Comparison of ENCODE assay signal across 15 cellular contexts in the genomic region with DNA sequence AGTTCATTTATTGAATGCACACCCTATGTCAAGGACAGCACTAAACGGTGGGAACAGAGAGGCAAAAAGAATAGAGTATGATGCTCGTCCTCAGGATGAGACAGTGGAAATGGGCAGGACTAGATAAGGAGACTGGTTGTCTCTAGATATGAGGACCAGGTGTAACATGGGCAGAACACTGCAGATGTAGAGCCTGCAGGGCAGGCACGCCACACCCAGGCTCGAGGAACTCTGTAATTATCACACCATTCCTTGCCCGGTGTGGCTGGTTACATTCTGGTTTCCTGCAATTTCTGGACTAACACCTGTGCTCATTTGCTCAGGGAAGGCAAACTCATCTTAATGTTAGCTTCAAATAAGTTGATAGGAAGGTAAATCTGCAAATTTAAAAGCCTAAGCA.
DNase-seq lines count a peak whose midpoint lies in the region; ATAC-seq and TF ChIP-seq lines count a peak whose summit lies in the region.
"Had no signal": no experiment of that assay in that cellular context is flagged by ENCODE, and none has a peak within 500 bp of the region (broad histone marks: within the 10 kb centered on the region; RNA-seq: fewer than 3 reads in every experiment).

No MANE protein-coding gene starts in this region.

- no peak for TF ChIP-seq CTCF in left ventricle myocardium inferior (IDR thresholded peaks at IDR 0.05; ENCODE audit: borderline replicate concordance)
- TF ChIP-seq CTCF in gastrocnemius medialis (IDR thresholded peaks at IDR 0.05 in 4 of 5, conservative IDR thresholded peaks at IDR 0.05 in 1 of 5) = no peak
- TF ChIP-seq CTCF in GM10248 (IDR thresholded peaks at IDR 0.05; ENCODE audit: control extremely low read depth, extremely low read depth, low read depth, missing control alignments) = no peak

- TF ChIP-seq POLR2A in gastrocnemius medialis (IDR thresholded peaks at IDR 0.05) = no peak

- peak overlapping the region; percentile 92 for H3K27ac ChIP-seq in left ventricle myocardium inferior (replicated peaks)
- peak overlapping the region; percentile 83 to 90 (median 86) for H3K27ac ChIP-seq in gastrocnemius medialis
- peak overlapping the region; percentile 71 for H3K27ac ChIP-seq in stomach smooth muscle (ENCODE audit: low read length)
- H3K27ac ChIP-seq: A549, C4-2B had no signal

- H3K27me3 ChIP-seq in left ventricle myocardium inferior (ENCODE audit: low read depth) (no peaks in the 10 kb centered on the region), gastrocnemius medialis (no peaks in the 10 kb centered on the region), stomach smooth muscle (ENCODE audit: control insufficient read depth in 1 of 2, insufficient read depth in 2 of 2, low read length in 2 of 2) (no peaks in the 10 kb centered on the region)
- H3K27me3 ChIP-seq: BE2C had no signal

- intact Hi-C loops in left ventricle myocardium inferior (cut with micrococcal nuclease) = no loop called here
- intact Hi-C loops in Right ventricle myocardium superior (cut with DNase I) = no loop called here
- intact Hi-C loops in gastrocnemius medialis (cut with DNase I; ENCODE audit: low total_unique reads) = loop anchor here (5.0 to 10.0 kb wide), 3 partner anchors 318 to 875 kb away; no protein-coding TSS in a partner anchor

- no peak for DNase-seq in left ventricle myocardium inferior
- DNase-seq in Right ventricle myocardium superior = no peak
- DNase-seq in cerebellar cortex (ENCODE audit: low spot score) = peak; percentile 9
- DNase-seq in gastrocnemius medialis = no peak
- DNase-seq in putamen (ENCODE audit: low spot score) = no peak
- no peak for DNase-seq in GM10248 (ENCODE audit: extremely low spot score)
- DNase-seq: BE2C; CD4-positive, alpha-beta memory T cell; DMS153; DND-41; GF-D8 had no signal

- no peaks in the 10 kb centered on the region for H3K9me3 ChIP-seq in left ventricle myocardium inferior (replicated peaks)
- H3K9me3 ChIP-seq in gastrocnemius medialis = no peaks in the 10 kb centered on the region
- H3K9me3 ChIP-seq in stomach smooth muscle (ENCODE audit: control insufficient read depth in 2 of 2, low read length in 2 of 2) = no peaks in the 10 kb centered on the region
- H3K9me3 ChIP-seq: A549, BE2C had no signal

- CTCF ChIA-PET in GM10248 (lab: Yijun Ruan, JAX) = no interaction called here

- H3K36me3 ChIP-seq in left ventricle myocardium inferior (no peaks in the 10 kb centered on the region), gastrocnemius medialis (no peaks in the 10 kb centered on the region), stomach smooth muscle (ENCODE audit: control insufficient read depth in 2 of 2, insufficient read depth in 2 of 2, low read length in 2 of 2) (no peaks in the 10 kb centered on the region)
- H3K36me3 ChIP-seq: BE2C had no signal

- H3K4me3 ChIP-seq in left ventricle myocardium inferior (no peak overlapping the region), gastrocnemius medialis (no peak overlapping the region), stomach smooth muscle (ENCODE audit: low read length in 2 of 2) (no peak overlapping the region)
- H3K4me3 ChIP-seq: A549 had no signal

- in situ Hi-C loops in gastrocnemius medialis (cut with MboI; ENCODE audit: low sequenced_read_pairs in 4 of 4) = loop anchor here in 2 of 4 donors (10.0 to 25.0 kb wide), 2 partner anchors 305 to 888 kb away; no protein-coding TSS in a partner anchor

- no peak for ATAC-seq in Right ventricle myocardium superior (ENCODE audit: poor library complexity)
- ATAC-seq in gastrocnemius medialis = no peak
- ATAC-seq: A549, HCT116 had no signal

- POLR2A ChIA-PET in GM10248 (lab: Yijun Ruan, JAX) = no interaction called here

- no peak overlapping the region for H3K9ac ChIP-seq in stomach smooth muscle (ENCODE audit: low read length in 2 of 2)

- peaks cover 50% of the 10 kb centered on the region for H3K4me1 ChIP-seq in left ventricle myocardium inferior
- H3K4me1 ChIP-seq in gastrocnemius medialis = peaks cover 29 to 30% of the 10 kb centered on the region in 2 donors
- H3K4me1 ChIP-seq in stomach smooth muscle (ENCODE audit: control insufficient read depth, insufficient read depth, low read length) = peaks cover 21% of the 10 kb centered on the region
- H3K4me1 ChIP-seq: A549, BE2C had no signal
